ENCODE assay signal across 10 cellular contexts in the genomic region with DNA sequence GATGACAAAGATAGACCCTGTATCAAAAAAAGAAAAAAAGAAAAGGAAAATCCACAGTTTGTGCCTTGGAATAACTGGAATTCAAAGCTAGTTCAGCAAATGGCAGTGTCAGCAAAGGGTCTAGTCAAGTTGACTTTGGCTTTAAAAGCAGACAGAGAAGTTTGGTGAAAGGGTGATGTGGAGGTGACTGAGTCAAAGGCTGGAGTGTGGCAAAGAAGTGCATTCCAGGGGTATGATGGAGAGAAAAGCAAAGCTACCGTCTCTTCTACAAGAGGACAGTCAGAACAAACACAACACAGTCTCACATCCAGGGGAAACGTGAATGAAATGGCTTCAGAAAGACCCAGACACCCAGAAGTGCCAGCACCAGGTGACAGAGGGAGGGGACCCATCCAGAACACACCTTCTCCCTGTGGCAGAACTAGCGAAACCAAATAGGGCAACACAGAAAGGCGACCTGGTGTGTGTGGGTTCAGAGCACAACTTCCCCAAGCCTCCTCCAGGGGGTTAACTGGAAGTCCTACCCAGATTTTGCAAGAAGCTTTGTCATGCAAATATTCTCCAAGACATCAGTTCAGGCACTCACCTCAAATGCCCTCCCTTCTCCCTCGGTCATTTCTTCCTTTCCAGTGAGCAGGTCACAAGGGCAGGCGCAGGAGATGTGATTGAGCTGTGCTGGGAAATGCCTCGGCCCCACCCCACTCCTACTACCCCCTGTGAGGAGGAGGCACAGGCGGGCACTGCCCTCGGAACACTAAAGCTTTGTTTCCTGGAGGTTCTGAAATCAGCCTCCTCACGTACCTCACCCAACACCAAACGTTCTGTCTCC.
DNase-seq lines count a peak whose midpoint lies in the region; ATAC-seq and TF ChIP-seq lines count a peak whose summit lies in the region.
"Had no signal": no experiment of that assay in that cellular context is flagged by ENCODE, and none has a peak within 500 bp of the region (broad histone marks: within the 10 kb centered on the region; RNA-seq: fewer than 3 reads in every experiment).

No MANE protein-coding gene starts in this region.

- H3K36me3 ChIP-seq in HAP-1 (replicated peaks) (no peaks in the 10 kb centered on the region), RWPE2 (ENCODE audit: low read depth) (no peaks in the 10 kb centered on the region), iPS DF 6.9 (ENCODE audit: control insufficient read depth, insufficient read depth, low read length) (no peaks in the 10 kb centered on the region), adrenal gland (replicated peaks in 1 of 2) (no peaks in the 10 kb centered on the region)
- H3K36me3 ChIP-seq: neutrophil had no signal

- H3K27me3 ChIP-seq in HAP-1 (ENCODE audit: low read depth) (no peaks in the 10 kb centered on the region), RWPE2 (ENCODE audit: insufficient read depth, poor library complexity, severe bottlenecking) (no peaks in the 10 kb centered on the region), iPS DF 6.9 (ENCODE audit: control insufficient read depth, insufficient read depth, low read length) (no peaks in the 10 kb centered on the region), adrenal gland (peaks cover 17% of the 10 kb centered on the region)

- H3K27ac Mint-ChIP-seq in activated T-helper 1 cell treated with anti-CD3 and anti-CD28 coated beads, Interleukin-12 subunit alpha, Interleukin-12 subunit beta, Interleukin-2, Interleukin-4 antibody, amounts not matched to agents 30 ng/mL and 10 ng/mL and 1 ng/mL, durations not matched to agents 14 hours and 24 hours and 36 hours: no peak overlapping the region
- H3K27ac Mint-ChIP-seq: activated naive CD8-positive, alpha-beta T cell had no signal

- H3K9me3 Mint-ChIP-seq in activated T-helper 1 cell treated with anti-CD3 and anti-CD28 coated beads, Interleukin-12 subunit alpha, Interleukin-12 subunit beta, Interleukin-2, Interleukin-4 antibody, amounts not matched to agents 30 ng/mL and 10 ng/mL and 1 ng/mL, durations not matched to agents 14 hours and 24 hours and 36 hours: peaks cover 10% of the 10 kb centered on the region

- WGBS in iPS DF 6.9 (ENCODE audit: insufficient coverage, insufficient read length): no CpG with 5 or more reads among the region's 11 CpGs
- 50 to 61% (median 58%) methylated on average over 11 of the region's 11 CpGs for WGBS in adrenal gland, 4 donors

- H3K36me3 Mint-ChIP-seq in activated T-helper 1 cell treated with anti-CD3 and anti-CD28 coated beads, Interleukin-12 subunit alpha, Interleukin-12 subunit beta, Interleukin-2, Interleukin-4 antibody, amounts not matched to agents 30 ng/mL and 10 ng/mL and 1 ng/mL, durations not matched to agents 14 hours and 24 hours and 36 hours (ENCODE audit: low read depth): no peaks in the 10 kb centered on the region
- H3K36me3 Mint-ChIP-seq: activated naive CD8-positive, alpha-beta T cell had no signal

- peaks cover 19% of the 10 kb centered on the region for H3K27me3 Mint-ChIP-seq in activated T-helper 1 cell treated with anti-CD3 and anti-CD28 coated beads, Interleukin-12 subunit alpha, Interleukin-12 subunit beta, Interleukin-2, Interleukin-4 antibody, amounts not matched to agents 30 ng/mL and 10 ng/mL and 1 ng/mL, durations not matched to agents 14 hours and 24 hours and 36 hours (ENCODE audit: insufficient read depth)

- no peaks in the 10 kb centered on the region for H3K4me1 Mint-ChIP-seq in activated T-helper 1 cell treated with anti-CD3 and anti-CD28 coated beads, Interleukin-12 subunit alpha, Interleukin-12 subunit beta, Interleukin-2, Interleukin-4 antibody, amounts not matched to agents 30 ng/mL and 10 ng/mL and 1 ng/mL, durations not matched to agents 14 hours and 24 hours and 36 hours (ENCODE audit: low read depth)

- DNase-seq in AG08396 (ENCODE audit: low spot score) (peak; percentile 53), HAP-1 (ENCODE audit: low spot score in 2 of 2) (peak; percentile 37 to 53), RWPE2 (ENCODE audit: low spot score) (no peak), iPS DF 6.9 (ENCODE audit: low read depth, low spot score) (peak; percentile 58), NCI-H2196 treated with DMSO at 0.1 percent for 48 hours (lab: John Stamatoyannopoulos, UW; ENCODE audit: unreplicated experiment) (no peak), adrenal gland (no peak)
- no peak for DNase-seq in activated T-helper 1 cell treated with anti-CD3 and anti-CD28 coated beads, Interleukin-12 subunit alpha, Interleukin-12 subunit beta, Interleukin-2, Interleukin-4 antibody, amounts not matched to agents 30 ng/mL and 10 ng/mL and 1 ng/mL, durations not matched to agents 14 hours and 24 hours and 36 hours (ENCODE audit: low spot score)

- H3K4me3 ChIP-seq in HAP-1 (no peak overlapping the region), RWPE2 (ENCODE audit: severe bottlenecking) (no peak overlapping the region), iPS DF 6.9 (ENCODE audit: low read length) (no peak overlapping the region), adrenal gland (no peak overlapping the region)

- H3K9me3 ChIP-seq in HAP-1 (no peaks in the 10 kb centered on the region), RWPE2 (ENCODE audit: severe bottlenecking) (no peaks in the 10 kb centered on the region), iPS DF 6.9 (ENCODE audit: control insufficient read depth, insufficient read depth, low read length) (no peaks in the 10 kb centered on the region), adrenal gland (replicated peaks in 1 of 3) (peaks cover 0 to 5% (median 0%) of the 10 kb centered on the region in 3 donors)
- H3K9me3 ChIP-seq: neutrophil had no signal

- ATAC-seq in RWPE2 (ENCODE audit: low read depth) (peak; percentile 80), GM18502 (IDR thresholded peaks at IDR 0.05; ENCODE audit: poor library complexity, unreplicated experiment) (no peak)

- TF ChIP-seq POLR2A in adrenal gland (IDR thresholded peaks at IDR 0.05): no peak

- H3K4me1 ChIP-seq in HAP-1 (no peaks in the 10 kb centered on the region), RWPE2 (ENCODE audit: insufficient read depth, poor library complexity, severe bottlenecking) (peaks cover 39% of the 10 kb centered on the region), iPS DF 6.9 (ENCODE audit: control insufficient read depth, insufficient read depth, low read length) (peaks cover 3% of the 10 kb centered on the region), adrenal gland (replicated peaks in 1 of 2) (no peaks in the 10 kb centered on the region)

- H3K27ac ChIP-seq in RWPE2 (ENCODE audit: poor library complexity, severe bottlenecking) (peak overlapping the region; percentile 78), iPS DF 6.9 (ENCODE audit: low read length) (no peak overlapping the region), adrenal gland (no peak overlapping the region)
- H3K27ac ChIP-seq: neutrophil had no signal

- no peak overlapping the region for H3K4me3 Mint-ChIP-seq in activated T-helper 1 cell treated with anti-CD3 and anti-CD28 coated beads, Interleukin-12 subunit alpha, Interleukin-12 subunit beta, Interleukin-2, Interleukin-4 antibody, amounts not matched to agents 30 ng/mL and 10 ng/mL and 1 ng/mL, durations not matched to agents 14 hours and 24 hours and 36 hours
- H3K4me3 Mint-ChIP-seq: activated naive CD8-positive, alpha-beta T cell had no signal

- intact Hi-C loops in activated T-helper 1 cell treated with anti-CD3 and anti-CD28 coated beads, Interleukin-12 subunit alpha, Interleukin-12 subunit beta, Interleukin-2, Interleukin-4 antibody, amounts not matched to agents 30 ng/mL and 10 ng/mL and 1 ng/mL, durations not matched to agents 14 hours and 24 hours and 36 hours (cut with micrococcal nuclease): no loop called here
- intact Hi-C loops in adrenal gland (cut with DNase I): no loop called here

- in situ Hi-C loops in HAP-1 (cut with MboI; ENCODE audit: low sequenced_read_pairs): no loop called here

- no peak for TF ChIP-seq CTCF in RWPE2 (IDR thresholded peaks at IDR 0.05; ENCODE audit: poor library complexity, severe bottlenecking)
- no peak for TF ChIP-seq CTCF in adrenal gland (IDR thresholded peaks at IDR 0.05)

Comparison
In these comparisons a context has a peak if more than half of its experiments do, and no peak if none do; other contexts are left out.
1. DNase-seq: peak in AG08396 (single experiment), HAP-1 (2 of 2) and iPS DF 6.9 (single experiment); none in RWPE2 (single experiment), NCI-H2196 treated with DMSO at 0.1 percent for 48 hours (single experiment), activated T-helper 1 cell treated with anti-CD3 and anti-CD28 coated beads, Interleukin-12 subunit alpha, Interleukin-12 subunit beta, Interleukin-2, Interleukin-4 antibody, amounts not matched to agents 30 ng/mL and 10 ng/mL and 1 ng/mL, durations not matched to agents 14 hours and 24 hours and 36 hours (single experiment) and adrenal gland (0 of 7).